In genomic region chr17:27530791-27531391, GRCh38 we compare ENCODE assay signal across 9 cellular contexts.
DNase-seq lines count a peak whose midpoint lies in the region; ATAC-seq and TF ChIP-seq lines count a peak whose summit lies in the region.
"Had no signal": no experiment of that assay in that cellular context is flagged by ENCODE, and none has a peak within 500 bp of the region (broad histone marks: within the 10 kb centered on the region; RNA-seq: fewer than 3 reads in every experiment).

No MANE protein-coding gene starts in this region.

- TF ChIP-seq POLR2A in body of pancreas (IDR thresholded peaks at IDR 0.05): peak in 1 of 3 donors; percentile 17

- H3K9me3 ChIP-seq in body of pancreas: no peaks in the 10 kb centered on the region

- WGBS in body of pancreas, 2 donors: 35 to 38% methylated on average over 12 of the region's 12 CpGs

- no peaks in the 10 kb centered on the region for H3K36me3 Mint-ChIP-seq in naive B cell
- H3K36me3 Mint-ChIP-seq: natural killer cell had no signal

- no peaks in the 10 kb centered on the region for H3K27me3 ChIP-seq in body of pancreas

- H3K27me3 Mint-ChIP-seq in naive B cell: no peaks in the 10 kb centered on the region

- intact Hi-C loops in body of pancreas (cut with DNase I): no loop called here

- H3K4me1 ChIP-seq in body of pancreas: peaks cover 86% of the 10 kb centered on the region

- peaks cover 43 to 51% (median 47%) of the 10 kb centered on the region in 3 donors for H3K4me1 Mint-ChIP-seq in naive B cell

- peak overlapping the region in 3 of 8 donors; percentile 9 to 82 (median 56) for H3K4me3 Mint-ChIP-seq in naive B cell
- H3K4me3 Mint-ChIP-seq: natural killer cell had no signal

- peak; percentile 45 for ATAC-seq in HG03460 (IDR thresholded peaks at IDR 0.05; ENCODE audit: unreplicated experiment)
- peak; percentile 21 for ATAC-seq in body of pancreas
- ATAC-seq in naive B cell (ENCODE audit: low read depth in 2 of 2): peak; percentile 18 to 20
- no peak for ATAC-seq in HG02840 (IDR thresholded peaks at IDR 0.05; ENCODE audit: low FRiP score, unreplicated experiment)

- no peak overlapping the region for H3K4me3 ChIP-seq in body of pancreas

- H3K27ac ChIP-seq in body of pancreas: peak overlapping the region; percentile 75 to 89 (median 84)

- peak overlapping the region in 3 of 6 donors; percentile 46 to 85 (median 60) for H3K27ac Mint-ChIP-seq in naive B cell

- no peaks in the 10 kb centered on the region for H3K36me3 ChIP-seq in body of pancreas (replicated peaks in 1 of 2; ENCODE audit: insufficient read depth in 1 of 2, low read depth in 2 of 2)

- no peaks in the 10 kb centered on the region for H3K9me3 Mint-ChIP-seq in naive B cell
- H3K9me3 Mint-ChIP-seq: natural killer cell had no signal

- TF ChIP-seq CTCF in body of pancreas (IDR thresholded peaks at IDR 0.05): no peak

- DNase-seq in DMS53 (lab: John Stamatoyannopoulos, UW): peak; percentile 89
- peak in 3 of 4 donors; percentile 50 to 59 (median 53) for DNase-seq in body of pancreas
- DNase-seq in naive B cell: no peak
- DNase-seq in activated effector memory CD4-positive, alpha-beta T cell treated with anti-CD3 and anti-CD28 coated beads, Interleukin-2, amount 50 U/mL, for 16 hours: no peak
- no peak for DNase-seq in DMS79 treated with DMSO at 0.1 percent for 48 hours (lab: John Stamatoyannopoulos, UW)
- no peak for DNase-seq in activated gamma-delta T cell treated with Interleukin-2 at 50 U/mL for 16 hours
- DNase-seq: natural killer cell had no signal

Comparison
In these comparisons a context has a peak if more than half of its experiments do, and no peak if none do; other contexts are left out.
1. DNase-seq: peak in DMS53 (single experiment) and body of pancreas (3 of 4); none in naive B cell (single experiment), activated effector memory CD4-positive, alpha-beta T cell treated with anti-CD3 and anti-CD28 coated beads, Interleukin-2, amount 50 U/mL, for 16 hours (single experiment), DMS79 treated with DMSO at 0.1 percent for 48 hours (single experiment) and activated gamma-delta T cell treated with Interleukin-2 at 50 U/mL for 16 hours (single experiment).